ENCODE assay signal across 8 cellular contexts in the genomic region with DNA sequence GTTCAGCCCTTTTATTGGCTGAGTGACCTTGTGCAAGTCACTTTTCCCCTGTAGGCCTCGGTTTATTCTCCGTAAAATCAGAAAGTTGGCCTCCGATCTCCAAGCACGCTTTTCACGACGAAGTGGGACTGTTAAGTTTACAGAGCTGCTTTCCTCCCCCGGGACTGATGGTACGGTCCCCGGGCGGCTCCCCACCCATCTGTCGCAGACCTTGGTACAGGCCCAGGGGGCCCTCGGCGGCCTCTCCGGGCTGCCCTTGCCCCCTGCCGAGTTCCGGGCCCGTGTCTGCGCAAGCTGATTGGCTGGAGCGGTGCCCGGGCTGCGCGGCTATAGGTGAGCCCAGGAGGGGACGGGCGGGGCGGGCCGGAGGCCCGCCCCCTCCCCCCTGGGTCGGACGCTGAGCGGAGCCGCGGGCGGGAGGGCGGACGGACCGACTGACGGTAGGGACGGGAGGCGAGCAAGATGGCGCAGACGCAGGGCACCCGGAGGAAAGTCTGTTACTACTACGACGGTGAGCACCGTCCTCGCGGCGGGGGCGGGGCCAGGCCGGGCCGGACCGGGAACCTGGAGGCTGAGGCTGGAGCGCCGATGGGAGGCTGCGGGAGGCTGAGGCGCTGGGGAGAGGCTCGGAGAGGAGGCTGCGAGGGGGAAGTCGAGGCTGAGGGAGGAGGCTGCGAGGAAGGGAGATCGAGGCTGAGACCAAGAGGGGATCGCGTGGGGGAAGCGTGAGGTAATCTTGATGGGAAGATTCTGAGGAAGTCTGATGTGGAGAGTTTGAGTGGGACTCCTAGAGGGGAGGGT. TPM values are rescaled to one million over a fixed set of nuclear protein-coding genes. Genes with fewer than 3 reads are reported as not detected.
A peak's percentile ranks its signal among the peaks of the same experiment; 100 is the strongest.
DNase-seq lines count a peak whose midpoint lies in the region; ATAC-seq and TF ChIP-seq lines count a peak whose summit lies in the region.

A gene (plus strand): TSS at position 376 of the 801 bp plus-strand sequence. CDS start 87 bp downstream, at position 463.

- peak within 1 kb of the TSS; percentile 95 for H3K4me3 ChIP-seq in CD4-positive, CD25-positive, alpha-beta regulatory T cell (ENCODE audit: low read depth, low read length)
- H3K4me3 ChIP-seq in liver (ENCODE audit: low read depth in 1 of 3, low read length in 3 of 3), result peak within 1 kb of the TSS; percentile 83 to 99 (median 98)

- H3K27ac ChIP-seq in CD4-positive, CD25-positive, alpha-beta regulatory T cell (ENCODE audit: insufficient read depth, low read length, poor library complexity, severe bottlenecking), result peak within 1 kb of the TSS; percentile 85
- peak within 1 kb of the TSS; percentile 75 to 92 for H3K27ac ChIP-seq in liver (ENCODE audit: low read depth in 1 of 2, low read length in 2 of 2)

- under 1% methylated on average over 64 of the region's 64 CpGs for WGBS in liver

- peak within 1 kb of the TSS; percentile 22 to 70 for H3K9ac ChIP-seq in liver (ENCODE audit: low read depth in 1 of 2, low read length in 2 of 2)

- H3K4me3 Mint-ChIP-seq in CD4-positive, CD25-positive, alpha-beta regulatory T cell, result peak within 1 kb of the TSS; percentile 94 to 100 (median 99)

- H3K4me1 ChIP-seq in CD4-positive, CD25-positive, alpha-beta regulatory T cell (ENCODE audit: control insufficient read depth, insufficient read depth, low read length, poor library complexity, severe bottlenecking), result peaks cover 59% of the 10 kb centered on the region
- peaks cover 3 to 14% (median 12%) of the 10 kb centered on the region in 4 donors for H3K4me1 ChIP-seq in liver (ENCODE audit: control insufficient read depth in 4 of 4, insufficient read depth in 4 of 4, low read length in 3 of 4)

- H3K27me3 Mint-ChIP-seq in CD4-positive, CD25-positive, alpha-beta regulatory T cell, result no peaks in the 10 kb centered on the region

- DNase-seq in CD4-positive, CD25-positive, alpha-beta regulatory T cell, result peak; percentile 96 to 98 (median 96)
- DNase-seq in NCI-H82 (lab: John Stamatoyannopoulos, UW) (peak; percentile 98), dermis microvascular lymphatic vessel endothelial cell (ENCODE audit: low read depth in 2 of 2) (peak; percentile 91 to 93)
- DNase-seq in activated CD4-positive, alpha-beta T cell treated with anti-CD3 and anti-CD28 coated beads, Interleukin-2, amount 50 U/mL, for 48 hours, result peak; percentile 97 to 98
- peak; percentile 96 for DNase-seq in stimulated activated CD4-positive, alpha-beta T cell treated with anti-CD3 and anti-CD28 coated beads, Interleukin-4, amount 100 ng/mL, for 1 hour

- peaks cover 14% of the 10 kb centered on the region for H3K36me3 ChIP-seq in CD4-positive, CD25-positive, alpha-beta regulatory T cell (ENCODE audit: control insufficient read depth, insufficient read depth, low read length)
- no peaks in the 10 kb centered on the region for H3K36me3 ChIP-seq in liver (ENCODE audit: control insufficient read depth in 4 of 4, insufficient read depth in 3 of 4, low read depth in 1 of 4, low read length in 3 of 4)

- no peak for TF ChIP-seq CTCF in liver (IDR thresholded peaks at IDR 0.05; ENCODE audit: low read depth, low read length, missing input control)

- peak; percentile 99 for ATAC-seq in CD4-positive, CD25-positive, alpha-beta regulatory T cell (ENCODE audit: low read depth in 2 of 2)
- ATAC-seq in GM19438 (IDR thresholded peaks at IDR 0.05; ENCODE audit: low read depth, unreplicated experiment), result peak; percentile 92
- ATAC-seq in HG03571 (IDR thresholded peaks at IDR 0.05; ENCODE audit: unreplicated experiment), result peak; percentile 94

- no peaks in the 10 kb centered on the region for H3K9me3 ChIP-seq in CD4-positive, CD25-positive, alpha-beta regulatory T cell (ENCODE audit: control insufficient read depth in 2 of 2, low read length in 2 of 2)
- no peaks in the 10 kb centered on the region for H3K9me3 ChIP-seq in liver (ENCODE audit: control insufficient read depth in 4 of 4, low read length in 3 of 4)

- peak; percentile 3 to 5 for TF ChIP-seq RAD21 in liver (IDR thresholded peaks at IDR 0.05)

- H3K4me1 Mint-ChIP-seq in CD4-positive, CD25-positive, alpha-beta regulatory T cell, result peaks cover 12 to 68% (median 37%) of the 10 kb centered on the region in 4 donors

- H3K36me3 Mint-ChIP-seq in CD4-positive, CD25-positive, alpha-beta regulatory T cell, result peaks cover 14% of the 10 kb centered on the region

- peaks cover 0 to 2% (median 0%) of the 10 kb centered on the region in 7 donors for H3K9me3 Mint-ChIP-seq in CD4-positive, CD25-positive, alpha-beta regulatory T cell

- H3K27me3 ChIP-seq in CD4-positive, CD25-positive, alpha-beta regulatory T cell (ENCODE audit: control insufficient read depth, insufficient read depth, low read length), result no peaks in the 10 kb centered on the region
- no peaks in the 10 kb centered on the region for H3K27me3 ChIP-seq in liver (ENCODE audit: control insufficient read depth in 4 of 4, insufficient read depth in 4 of 4, low read length in 3 of 4)

- peak within 1 kb of the TSS; percentile 95 to 100 (median 99) for H3K27ac Mint-ChIP-seq in CD4-positive, CD25-positive, alpha-beta regulatory T cell

TF ChIP-seq in liver, 16 proteins besides CTCF, POLR2A, EP300 and RAD21:
- TF ChIP-seq, protein P1, sequence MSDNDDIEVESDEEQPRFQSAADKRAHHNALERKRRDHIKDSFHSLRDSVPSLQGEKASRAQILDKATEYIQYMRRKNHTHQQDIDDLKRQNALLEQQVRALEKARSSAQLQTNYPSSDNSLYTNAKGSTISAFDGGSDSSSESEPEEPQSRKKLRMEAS (IDR thresholded peaks at IDR 0.05), result peak; percentile 58
- TF ChIP-seq HNF4G (IDR thresholded peaks at IDR 0.05) (no peak), JUND (IDR thresholded peaks at IDR 0.05) (peak in 1 of 2 donors; percentile 24), HNF4A (conservative IDR thresholded peaks at IDR 0.05) (peak; percentile 25 to 38), RXRA (IDR thresholded peaks at IDR 0.05) (peak; percentile 24 to 27), EGR1 (IDR thresholded peaks at IDR 0.05; ENCODE audit: low read depth in 2 of 2) (no peak), YY1 (IDR thresholded peaks at IDR 0.05) (peak; percentile 84), SP1 (IDR thresholded peaks at IDR 0.05) (peak; percentile 65), NR2F2 (IDR thresholded peaks at IDR 0.05) (peak; percentile 67), GABPA (IDR thresholded peaks at IDR 0.05 in 1 of 2, conservative IDR thresholded peaks at IDR 0.05 in 1 of 2) (peak in 1 of 2 donors; percentile 47)
- TF ChIP-seq, protein P2, sequence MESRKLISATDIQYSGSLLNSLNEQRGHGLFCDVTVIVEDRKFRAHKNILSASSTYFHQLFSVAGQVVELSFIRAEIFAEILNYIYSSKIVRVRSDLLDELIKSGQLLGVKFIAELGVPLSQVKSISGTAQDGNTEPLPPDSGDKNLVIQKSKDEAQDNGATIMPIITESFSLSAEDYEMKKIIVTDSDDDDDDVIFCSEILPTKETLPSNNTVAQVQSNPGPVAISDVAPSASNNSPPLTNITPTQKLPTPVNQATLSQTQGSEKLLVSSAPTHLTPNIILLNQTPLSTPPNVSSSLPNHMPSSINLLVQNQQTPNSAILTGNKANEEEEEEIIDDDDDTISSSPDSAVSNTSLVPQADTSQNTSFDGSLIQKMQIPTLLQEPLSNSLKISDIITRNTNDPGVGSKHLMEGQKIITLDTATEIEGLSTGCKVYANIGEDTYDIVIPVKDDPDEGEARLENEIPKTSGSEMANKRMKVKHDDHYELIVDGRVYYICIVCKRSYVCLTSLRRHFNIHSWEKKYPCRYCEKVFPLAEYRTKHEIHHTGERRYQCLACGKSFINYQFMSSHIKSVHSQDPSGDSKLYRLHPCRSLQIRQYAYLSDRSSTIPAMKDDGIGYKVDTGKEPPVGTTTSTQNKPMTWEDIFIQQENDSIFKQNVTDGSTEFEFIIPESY (IDR thresholded peaks at IDR 0.05), result no peak
- TF ChIP-seq, protein P3, sequence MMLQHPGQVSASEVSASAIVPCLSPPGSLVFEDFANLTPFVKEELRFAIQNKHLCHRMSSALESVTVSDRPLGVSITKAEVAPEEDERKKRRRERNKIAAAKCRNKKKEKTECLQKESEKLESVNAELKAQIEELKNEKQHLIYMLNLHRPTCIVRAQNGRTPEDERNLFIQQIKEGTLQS (IDR thresholded peaks at IDR 0.05), result no peak
TF ChIP-seq in liver: peak in this region for 8.

RNA-seq across cellular contexts. Expression of the gene that starts here (rescaled TPM):
- total RNA-seq in CD4-positive, CD25-positive, alpha-beta regulatory T cell, result 98.2 TPM
- polyA plus RNA-seq in CD4-positive, CD25-positive, alpha-beta regulatory T cell, result 100 to 1,000 TPM; 132 to 150 (median 147) TPM
- 116 and 147 TPM in 2 replicates for total RNA-seq in dermis microvascular lymphatic vessel endothelial cell
- 10 to 100 TPM; 57.3 to 58.1 TPM for total RNA-seq in liver
- polyA plus RNA-seq in liver, result 10 to 100 TPM; 32.1 to 33.1 TPM

Comparison
In these comparisons a context has a peak if more than half of its experiments do, and no peak if none do; other contexts are left out.
1. Peak in every context shown above with its lines: DNase-seq, ATAC-seq, H3K4me3 ChIP-seq and H3K27ac ChIP-seq.